ENCODE assay signal across 1 cellular context in the genomic region with DNA sequence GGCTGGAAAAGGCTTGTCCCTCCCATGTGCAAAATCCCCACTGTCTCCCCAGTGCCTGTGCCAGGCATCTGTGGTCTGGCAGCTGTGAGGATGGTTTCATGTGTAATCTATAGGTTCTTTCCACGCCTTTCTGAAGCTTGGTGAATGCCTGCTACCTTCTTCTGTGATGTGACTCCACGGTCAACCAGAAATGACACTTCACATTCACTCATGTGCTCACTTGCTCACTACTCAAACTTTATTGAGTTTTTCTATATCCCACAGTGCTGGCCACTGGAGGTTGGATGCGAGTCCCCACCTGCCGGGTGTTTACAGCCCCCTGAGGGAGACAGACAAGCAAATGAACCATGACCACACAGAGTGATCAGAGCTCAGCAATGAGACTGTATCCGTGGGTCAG.
TF ChIP-seq lines count a peak whose summit lies in the region.

No MANE protein-coding gene starts in this region.

TF ChIP-seq in GM12878, 131 proteins besides CTCF, POLR2A, EP300 and RAD21 (continued from another document):
- TF ChIP-seq, protein P1, sequence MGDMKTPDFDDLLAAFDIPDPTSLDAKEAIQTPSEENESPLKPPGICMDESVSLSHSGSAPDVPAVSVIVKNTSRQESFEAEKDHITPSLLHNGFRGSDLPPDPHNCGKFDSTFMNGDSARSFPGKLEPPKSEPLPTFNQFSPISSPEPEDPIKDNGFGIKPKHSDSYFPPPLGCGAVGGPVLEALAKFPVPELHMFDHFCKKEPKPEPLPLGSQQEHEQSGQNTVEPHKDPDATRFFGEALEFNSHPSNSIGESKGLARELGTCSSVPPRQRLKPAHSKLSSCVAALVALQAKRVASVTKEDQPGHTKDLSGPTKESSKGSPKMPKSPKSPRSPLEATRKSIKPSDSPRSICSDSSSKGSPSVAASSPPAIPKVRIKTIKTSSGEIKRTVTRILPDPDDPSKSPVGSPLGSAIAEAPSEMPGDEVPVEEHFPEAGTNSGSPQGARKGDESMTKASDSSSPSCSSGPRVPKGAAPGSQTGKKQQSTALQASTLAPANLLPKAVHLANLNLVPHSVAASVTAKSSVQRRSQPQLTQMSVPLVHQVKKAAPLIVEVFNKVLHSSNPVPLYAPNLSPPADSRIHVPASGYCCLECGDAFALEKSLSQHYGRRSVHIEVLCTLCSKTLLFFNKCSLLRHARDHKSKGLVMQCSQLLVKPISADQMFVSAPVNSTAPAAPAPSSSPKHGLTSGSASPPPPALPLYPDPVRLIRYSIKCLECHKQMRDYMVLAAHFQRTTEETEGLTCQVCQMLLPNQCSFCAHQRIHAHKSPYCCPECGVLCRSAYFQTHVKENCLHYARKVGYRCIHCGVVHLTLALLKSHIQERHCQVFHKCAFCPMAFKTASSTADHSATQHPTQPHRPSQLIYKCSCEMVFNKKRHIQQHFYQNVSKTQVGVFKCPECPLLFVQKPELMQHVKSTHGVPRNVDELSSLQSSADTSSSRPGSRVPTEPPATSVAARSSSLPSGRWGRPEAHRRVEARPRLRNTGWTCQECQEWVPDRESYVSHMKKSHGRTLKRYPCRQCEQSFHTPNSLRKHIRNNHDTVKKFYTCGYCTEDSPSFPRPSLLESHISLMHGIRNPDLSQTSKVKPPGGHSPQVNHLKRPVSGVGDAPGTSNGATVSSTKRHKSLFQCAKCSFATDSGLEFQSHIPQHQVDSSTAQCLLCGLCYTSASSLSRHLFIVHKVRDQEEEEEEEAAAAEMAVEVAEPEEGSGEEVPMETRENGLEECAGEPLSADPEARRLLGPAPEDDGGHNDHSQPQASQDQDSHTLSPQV (IDR thresholded peaks at IDR 0.05) = no peak
- TF ChIP-seq, protein P2, sequence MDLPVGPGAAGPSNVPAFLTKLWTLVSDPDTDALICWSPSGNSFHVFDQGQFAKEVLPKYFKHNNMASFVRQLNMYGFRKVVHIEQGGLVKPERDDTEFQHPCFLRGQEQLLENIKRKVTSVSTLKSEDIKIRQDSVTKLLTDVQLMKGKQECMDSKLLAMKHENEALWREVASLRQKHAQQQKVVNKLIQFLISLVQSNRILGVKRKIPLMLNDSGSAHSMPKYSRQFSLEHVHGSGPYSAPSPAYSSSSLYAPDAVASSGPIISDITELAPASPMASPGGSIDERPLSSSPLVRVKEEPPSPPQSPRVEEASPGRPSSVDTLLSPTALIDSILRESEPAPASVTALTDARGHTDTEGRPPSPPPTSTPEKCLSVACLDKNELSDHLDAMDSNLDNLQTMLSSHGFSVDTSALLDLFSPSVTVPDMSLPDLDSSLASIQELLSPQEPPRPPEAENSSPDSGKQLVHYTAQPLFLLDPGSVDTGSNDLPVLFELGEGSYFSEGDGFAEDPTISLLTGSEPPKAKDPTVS (IDR thresholded peaks at IDR 0.05; ENCODE audit: low read depth, low read length) = no peak
- TF ChIP-seq, protein P3, sequence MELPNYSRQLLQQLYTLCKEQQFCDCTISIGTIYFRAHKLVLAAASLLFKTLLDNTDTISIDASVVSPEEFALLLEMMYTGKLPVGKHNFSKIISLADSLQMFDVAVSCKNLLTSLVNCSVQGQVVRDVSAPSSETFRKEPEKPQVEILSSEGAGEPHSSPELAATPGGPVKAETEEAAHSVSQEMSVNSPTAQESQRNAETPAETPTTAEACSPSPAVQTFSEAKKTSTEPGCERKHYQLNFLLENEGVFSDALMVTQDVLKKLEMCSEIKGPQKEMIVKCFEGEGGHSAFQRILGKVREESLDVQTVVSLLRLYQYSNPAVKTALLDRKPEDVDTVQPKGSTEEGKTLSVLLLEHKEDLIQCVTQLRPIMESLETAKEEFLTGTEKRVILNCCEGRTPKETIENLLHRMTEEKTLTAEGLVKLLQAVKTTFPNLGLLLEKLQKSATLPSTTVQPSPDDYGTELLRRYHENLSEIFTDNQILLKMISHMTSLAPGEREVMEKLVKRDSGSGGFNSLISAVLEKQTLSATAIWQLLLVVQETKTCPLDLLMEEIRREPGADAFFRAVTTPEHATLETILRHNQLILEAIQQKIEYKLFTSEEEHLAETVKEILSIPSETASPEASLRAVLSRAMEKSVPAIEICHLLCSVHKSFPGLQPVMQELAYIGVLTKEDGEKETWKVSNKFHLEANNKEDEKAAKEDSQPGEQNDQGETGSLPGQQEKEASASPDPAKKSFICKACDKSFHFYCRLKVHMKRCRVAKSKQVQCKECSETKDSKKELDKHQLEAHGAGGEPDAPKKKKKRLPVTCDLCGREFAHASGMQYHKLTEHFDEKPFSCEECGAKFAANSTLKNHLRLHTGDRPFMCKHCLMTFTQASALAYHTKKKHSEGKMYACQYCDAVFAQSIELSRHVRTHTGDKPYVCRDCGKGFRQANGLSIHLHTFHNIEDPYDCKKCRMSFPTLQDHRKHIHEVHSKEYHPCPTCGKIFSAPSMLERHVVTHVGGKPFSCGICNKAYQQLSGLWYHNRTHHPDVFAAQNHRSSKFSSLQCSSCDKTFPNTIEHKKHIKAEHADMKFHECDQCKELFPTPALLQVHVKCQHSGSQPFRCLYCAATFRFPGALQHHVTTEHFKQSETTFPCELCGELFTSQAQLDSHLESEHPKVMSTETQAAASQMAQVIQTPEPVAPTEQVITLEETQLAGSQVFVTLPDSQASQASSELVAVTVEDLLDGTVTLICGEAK (IDR thresholded peaks at IDR 0.05; ENCODE audit: borderline replicate concordance) = peak; percentile 74
- TF ChIP-seq CREB1 (IDR thresholded peaks at IDR 0.05; ENCODE audit: low read depth) (no peak), DPF2 (IDR thresholded peaks at IDR 0.05) (0 out of 2 replicates have a peak, but pooled peaks have one; percentile 14), LARP7 (IDR thresholded peaks at IDR 0.05) (no peak), RUNX3 (IDR thresholded peaks at IDR 0.05; ENCODE audit: low read length) (peak; percentile 64; the same call in 1 of the 2 replicates), HCFC1 (IDR thresholded peaks at IDR 0.05; ENCODE audit: low read length) (no peak), POLR2AphosphoS2 (IDR thresholded peaks at IDR 0.05; ENCODE audit: low read depth, low read length) (no peak), POU2F2 (IDR thresholded peaks at IDR 0.05; ENCODE audit: borderline replicate concordance, low read depth, low read length) (no peak), NR2F1 (conservative IDR thresholded peaks at IDR 0.05) (no peak), TCF12 (IDR thresholded peaks at IDR 0.05; ENCODE audit: low read depth, low read length) (0 out of 2 replicates have a peak, but pooled peaks have one; percentile 6), GATAD2B (conservative IDR thresholded peaks at IDR 0.05; ENCODE audit: low read depth) (0 out of 2 replicates have a peak, but pooled peaks have one; percentile 62), FOXK2 (IDR thresholded peaks at IDR 0.05) (no peak), BHLHE40 (IDR thresholded peaks at IDR 0.05; ENCODE audit: borderline replicate concordance in 1 of 2, low read depth in 2 of 2, low read length in 1 of 2) (peak in 1 of 2 experiments; percentile 41; a peak in 1 of 4 replicates)
- TF ChIP-seq, protein P4, sequence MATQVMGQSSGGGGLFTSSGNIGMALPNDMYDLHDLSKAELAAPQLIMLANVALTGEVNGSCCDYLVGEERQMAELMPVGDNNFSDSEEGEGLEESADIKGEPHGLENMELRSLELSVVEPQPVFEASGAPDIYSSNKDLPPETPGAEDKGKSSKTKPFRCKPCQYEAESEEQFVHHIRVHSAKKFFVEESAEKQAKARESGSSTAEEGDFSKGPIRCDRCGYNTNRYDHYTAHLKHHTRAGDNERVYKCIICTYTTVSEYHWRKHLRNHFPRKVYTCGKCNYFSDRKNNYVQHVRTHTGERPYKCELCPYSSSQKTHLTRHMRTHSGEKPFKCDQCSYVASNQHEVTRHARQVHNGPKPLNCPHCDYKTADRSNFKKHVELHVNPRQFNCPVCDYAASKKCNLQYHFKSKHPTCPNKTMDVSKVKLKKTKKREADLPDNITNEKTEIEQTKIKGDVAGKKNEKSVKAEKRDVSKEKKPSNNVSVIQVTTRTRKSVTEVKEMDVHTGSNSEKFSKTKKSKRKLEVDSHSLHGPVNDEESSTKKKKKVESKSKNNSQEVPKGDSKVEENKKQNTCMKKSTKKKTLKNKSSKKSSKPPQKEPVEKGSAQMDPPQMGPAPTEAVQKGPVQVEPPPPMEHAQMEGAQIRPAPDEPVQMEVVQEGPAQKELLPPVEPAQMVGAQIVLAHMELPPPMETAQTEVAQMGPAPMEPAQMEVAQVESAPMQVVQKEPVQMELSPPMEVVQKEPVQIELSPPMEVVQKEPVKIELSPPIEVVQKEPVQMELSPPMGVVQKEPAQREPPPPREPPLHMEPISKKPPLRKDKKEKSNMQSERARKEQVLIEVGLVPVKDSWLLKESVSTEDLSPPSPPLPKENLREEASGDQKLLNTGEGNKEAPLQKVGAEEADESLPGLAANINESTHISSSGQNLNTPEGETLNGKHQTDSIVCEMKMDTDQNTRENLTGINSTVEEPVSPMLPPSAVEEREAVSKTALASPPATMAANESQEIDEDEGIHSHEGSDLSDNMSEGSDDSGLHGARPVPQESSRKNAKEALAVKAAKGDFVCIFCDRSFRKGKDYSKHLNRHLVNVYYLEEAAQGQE (IDR thresholded peaks at IDR 0.05; ENCODE audit: low read depth, low read length) = no peak
- TF ChIP-seq, protein P5, sequence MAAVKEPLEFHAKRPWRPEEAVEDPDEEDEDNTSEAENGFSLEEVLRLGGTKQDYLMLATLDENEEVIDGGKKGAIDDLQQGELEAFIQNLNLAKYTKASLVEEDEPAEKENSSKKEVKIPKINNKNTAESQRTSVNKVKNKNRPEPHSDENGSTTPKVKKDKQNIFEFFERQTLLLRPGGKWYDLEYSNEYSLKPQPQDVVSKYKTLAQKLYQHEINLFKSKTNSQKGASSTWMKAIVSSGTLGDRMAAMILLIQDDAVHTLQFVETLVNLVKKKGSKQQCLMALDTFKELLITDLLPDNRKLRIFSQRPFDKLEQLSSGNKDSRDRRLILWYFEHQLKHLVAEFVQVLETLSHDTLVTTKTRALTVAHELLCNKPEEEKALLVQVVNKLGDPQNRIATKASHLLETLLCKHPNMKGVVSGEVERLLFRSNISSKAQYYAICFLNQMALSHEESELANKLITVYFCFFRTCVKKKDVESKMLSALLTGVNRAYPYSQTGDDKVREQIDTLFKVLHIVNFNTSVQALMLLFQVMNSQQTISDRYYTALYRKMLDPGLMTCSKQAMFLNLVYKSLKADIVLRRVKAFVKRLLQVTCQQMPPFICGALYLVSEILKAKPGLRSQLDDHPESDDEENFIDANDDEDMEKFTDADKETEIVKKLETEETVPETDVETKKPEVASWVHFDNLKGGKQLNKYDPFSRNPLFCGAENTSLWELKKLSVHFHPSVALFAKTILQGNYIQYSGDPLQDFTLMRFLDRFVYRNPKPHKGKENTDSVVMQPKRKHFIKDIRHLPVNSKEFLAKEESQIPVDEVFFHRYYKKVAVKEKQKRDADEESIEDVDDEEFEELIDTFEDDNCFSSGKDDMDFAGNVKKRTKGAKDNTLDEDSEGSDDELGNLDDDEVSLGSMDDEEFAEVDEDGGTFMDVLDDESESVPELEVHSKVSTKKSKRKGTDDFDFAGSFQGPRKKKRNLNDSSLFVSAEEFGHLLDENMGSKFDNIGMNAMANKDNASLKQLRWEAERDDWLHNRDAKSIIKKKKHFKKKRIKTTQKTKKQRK (IDR thresholded peaks at IDR 0.05; ENCODE audit: low read depth, low read length) = no peak
